Comparison of ENCODE assay signal across 20 cellular contexts in genomic region chr16:3596101-3596861, GRCh38. TPM values are rescaled to one million over a fixed set of nuclear protein-coding genes. Genes with fewer than 3 reads are reported as not detected.
"Had no signal": no experiment of that assay in that cellular context is flagged by ENCODE, and none has a peak within 500 bp of the region (broad histone marks: within the 10 kb centered on the region; RNA-seq: fewer than 3 reads in every experiment).

No MANE protein-coding gene starts in this region.

- H3K9me3 ChIP-seq: psoas muscle had no signal

- DNase-seq: activated CD4-positive, alpha-beta T cell treated with anti-CD3 and anti-CD28 coated beads, Interleukin-2, amount 10 ng/mL, durations not matched to agents 24 days and 14 days; activated CD4-positive, CD25-positive, alpha-beta regulatory T cell; activated CD8-positive, alpha-beta T cell treated with anti-CD3 and anti-CD28 coated beads for 36 hours; activated naive CD4-positive, alpha-beta T cell; activated naive CD8-positive, alpha-beta T cell treated with anti-CD3 and anti-CD28 coated beads, Interleukin-2, amount 10 ng/mL, durations not matched to agents 7 days and 5 days; activated T-cell treated with anti-CD3 and anti-CD28 coated beads, Interleukin-2, amount 50 U/mL, for 1 hour; amygdala; dermis blood vessel endothelial cell; effector memory CD4-positive, alpha-beta T cell; midbrain; psoas muscle; spleen; stimulated activated CD4-positive, alpha-beta T cell treated with anti-CD3 and anti-CD28 coated beads, Interleukin-4, amount 100 ng/mL, for 4 hours; stimulated activated naive B cell treated with anti-CD40 and anti-IgM and Interleukin-4, amounts not matched to agents 10 μg/mL and 1 μg/mL and 100 μg/mL, for 72 hours; T-cell; T-helper 9 cell had no signal

- H3K27ac ChIP-seq: cardiac muscle cell, hepatocyte, psoas muscle, spleen had no signal

- H3K4me1 ChIP-seq: psoas muscle had no signal

- H3K4me3 ChIP-seq: cardiac muscle cell, hepatocyte, psoas muscle, spleen had no signal

- H3K36me3 ChIP-seq: cardiac muscle cell had no signal

- H3K27me3 ChIP-seq: cardiac muscle cell, hepatocyte, spleen had no signal

- H3K4me2 ChIP-seq: hepatocyte had no signal

RNA-seq across cellular contexts. Expression of gene NLRC3, which starts 19.1 kb away (rescaled TPM):
- total RNA-seq: fibroblast of villous mesenchyme, neural crest cell had no signal
